8 cellular contexts compared by ENCODE assay signal in the genomic region with DNA sequence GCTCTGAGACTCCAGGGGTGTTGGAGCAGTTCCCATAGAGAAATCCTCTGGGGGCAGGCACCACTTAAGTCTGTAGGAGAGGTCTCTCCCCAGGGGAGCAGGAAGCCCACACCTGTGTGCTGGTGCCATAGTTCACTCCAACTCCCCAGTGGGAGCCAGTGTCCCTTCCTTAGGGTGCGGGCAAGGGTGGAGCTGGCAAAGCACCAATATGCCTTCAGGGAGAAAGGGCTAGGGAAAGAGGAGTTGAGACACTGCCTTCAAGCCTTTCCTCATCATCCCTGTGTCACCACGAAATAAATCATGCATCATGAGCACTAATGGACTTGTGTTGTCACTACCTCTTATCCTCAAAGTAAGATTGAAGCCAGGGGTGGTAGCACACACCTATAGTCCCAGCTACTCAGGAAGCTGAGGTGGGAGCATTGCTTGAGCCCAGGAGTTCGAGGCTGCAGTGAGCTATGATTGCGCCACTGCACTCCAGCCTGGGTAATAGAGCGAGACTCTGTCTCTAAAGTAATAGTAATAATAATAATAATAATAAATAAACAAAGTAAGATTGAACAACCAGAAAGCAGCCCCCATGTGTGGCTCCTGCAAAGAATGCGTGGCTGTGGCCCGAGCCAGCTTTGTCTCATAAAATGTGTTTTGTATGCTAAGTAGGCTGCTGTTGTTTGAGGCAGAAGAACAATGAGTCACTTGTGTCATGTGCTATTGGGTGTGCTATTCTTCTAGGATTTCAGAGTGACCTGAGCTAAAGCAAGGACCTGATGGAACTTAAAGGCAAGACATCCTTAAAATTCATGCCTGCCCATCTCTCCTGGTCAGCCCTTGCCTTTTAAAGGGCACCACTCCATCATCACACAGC. TPM values are rescaled to one million over a fixed set of nuclear protein-coding genes. Genes with fewer than 3 reads are reported as not detected.
A peak's percentile ranks its signal among the peaks of the same experiment; 100 is the strongest.
DNase-seq lines count a peak whose midpoint lies in the region; ATAC-seq, FAIRE-seq and TF ChIP-seq lines count a peak whose summit lies in the region.
"Had no signal": no experiment of that assay in that cellular context is flagged by ENCODE, and none has a peak within 500 bp of the region (broad histone marks: within the 10 kb centered on the region; RNA-seq: fewer than 3 reads in every experiment).

No MANE protein-coding gene starts in this region.

- no peak overlapping the region for H2AFZ ChIP-seq in H1 (ENCODE audit: low read length)

- no peak overlapping the region for H3K23ac ChIP-seq in H1 (ENCODE audit: insufficient read length)

- H3K23me2 ChIP-seq in H1 (ENCODE audit: low read depth, low read length), result no peaks in the 10 kb centered on the region; the same call in 1 of the 2 replicates

- H2BK12ac ChIP-seq in H1 (ENCODE audit: low read depth, low read length), result peak overlapping the region; percentile 96

- POLR2A ChIA-PET in H1 (lab: Charles Lee; ENCODE audit: partially characterized antibody), result interaction anchor here (1.0 to 2.6 kb wide), 5 partner anchors 9 to 64 kb away, joined by 3 to 15 read pairs (median 5); partner anchors contain the start of genes C1orf210, CDC20 and TMEM125

- H2BK5ac ChIP-seq in H1 (ENCODE audit: low read depth, low read length), result peak overlapping the region; percentile 40; the same call in 1 of the 2 replicates

- no peak overlapping the region for H3K9ac ChIP-seq in H1 (replicated peaks in 1 of 4; ENCODE audit: extremely low read depth in 1 of 4, low read depth in 3 of 4, low read length in 3 of 4)

- H3K18ac ChIP-seq in H1 (ENCODE audit: extremely low read depth, low read length), result no peak overlapping the region; the same call in 1 of the 2 replicates

- TF ChIP-seq RAD21 in H1 (IDR thresholded peaks at IDR 0.05 in 1 of 2, conservative IDR thresholded peaks at IDR 0.05 in 1 of 2; ENCODE audit: low read depth in 2 of 2, low read length in 2 of 2), result no peak

- intact Hi-C loops in posterior cingulate gyrus (cut with DNase I), result no loop called here

- CTCF ChIA-PET in H1 (lab: Charles Lee; ENCODE audit: partially characterized antibody), result interaction anchor here (1.0 to 3.1 kb wide), 5 partner anchors 9 to 120 kb away, joined by 3 to 26 read pairs (median 5); partner anchors contain the start of gene C1orf210

- H3K4me3 ChIP-seq in H1 (ENCODE audit: extremely low read depth in 1 of 4, insufficient read depth in 2 of 4, low read depth in 3 of 4, low read length in 4 of 4), result no peak overlapping the region
- H3K4me3 ChIP-seq: GM12878 had no signal

- no peaks in the 10 kb centered on the region for H3K79me2 ChIP-seq in H1 (ENCODE audit: control insufficient read depth in 1 of 2, insufficient read depth in 2 of 2, low read length in 2 of 2)

- no peaks in the 10 kb centered on the region for H3K9me3 ChIP-seq in H1 (ENCODE audit: insufficient read depth in 2 of 2, low read depth in 1 of 2, low read length in 1 of 2)

- no peaks in the 10 kb centered on the region for H3K79me1 ChIP-seq in H1 (ENCODE audit: low read depth, low read length)

- H2BK20ac ChIP-seq in H1 (ENCODE audit: low read length), result peak overlapping the region; percentile 91; the same call in 1 of the 2 replicates

- H4K20me1 ChIP-seq in H1 (replicated peaks in 1 of 2; ENCODE audit: control insufficient read depth in 1 of 2, insufficient read depth in 2 of 2, low read length in 2 of 2), result no peaks in the 10 kb centered on the region

- WGBS in H1 (ENCODE audit: extremely low coverage in 1 of 2, insufficient coverage in 1 of 2, insufficient read length in 1 of 2, insufficient replicate concordance in 2 of 2, low coverage in 1 of 2, low lambda C conversion rate in 2 of 2, missing lambda C conversion rate in 1 of 2), 2 experiments, result 90% methylated on average over 7 of the region's 7 CpGs; no CpG with 5 or more reads in 1 of the 2 experiments

- no peak overlapping the region for H2AK5ac ChIP-seq in H1 (ENCODE audit: low read depth, low read length)

- H2BK120ac ChIP-seq in H1 (replicated peaks; ENCODE audit: low read depth, low read length), result no peak overlapping the region

- H3K4me1 ChIP-seq in H1 (replicated peaks in 1 of 4; ENCODE audit: control insufficient read depth in 3 of 4, insufficient read depth in 4 of 4, low read length in 3 of 4), result peaks cover 0 to 8% (median 4%) of the 10 kb centered on the region in 4 experiments; a peak in 4 of 7 replicates

- no peak for FAIRE-seq in H1 (lab: Jason Lieb, UNC)
- FAIRE-seq: GM12878 had no signal

- H4K5ac ChIP-seq in H1 (ENCODE audit: insufficient read length, low read depth, low read length), result no peak overlapping the region

- no peak overlapping the region for H3K14ac ChIP-seq in H1 (ENCODE audit: insufficient read length)

- ATAC-seq in HG03432 (IDR thresholded peaks at IDR 0.05; ENCODE audit: unreplicated experiment) (no peak), left lobe of liver (no peak)
- ATAC-seq: T-cell had no signal

- TF ChIP-seq CTCF in H1 (IDR thresholded peaks at IDR 0.05; ENCODE audit: control extremely low read depth in 1 of 3, insufficient read depth in 1 of 3, low read depth in 1 of 3, low read length in 3 of 3), result no peak

- H4K91ac ChIP-seq in H1 (replicated peaks; ENCODE audit: insufficient read length, low read length), result peak overlapping the region; percentile 58

- no peak for TF ChIP-seq POLR2A in H1 (IDR thresholded peaks at IDR 0.05; ENCODE audit: control extremely low read depth in 1 of 2, low read depth in 2 of 2, low read length in 2 of 2)

- H2BK15ac ChIP-seq in H1 (ENCODE audit: low read length), result peak overlapping the region; percentile 0; the same call in 1 of the 2 replicates

- no peaks in the 10 kb centered on the region for H3K27me3 ChIP-seq in H1 (replicated peaks in 1 of 4; ENCODE audit: control insufficient read depth in 3 of 4, extremely low read depth in 1 of 4, insufficient read depth in 3 of 4, low read length in 3 of 4)

- H3K36me3 ChIP-seq in H1 (ENCODE audit: control insufficient read depth in 2 of 4, insufficient read depth in 4 of 4, low read length in 3 of 4), result no peaks in the 10 kb centered on the region

- no peak overlapping the region for H3K27ac ChIP-seq in H1 (ENCODE audit: low read depth, low read length)

- no peak overlapping the region for H3K4ac ChIP-seq in H1 (replicated peaks; ENCODE audit: insufficient read length, low read depth, low read length)

- no peak for TF ChIP-seq EP300 in H1 (IDR thresholded peaks at IDR 0.05; ENCODE audit: borderline replicate concordance in 1 of 2, low read depth in 2 of 2, low read length in 2 of 2)

- peak overlapping the region; percentile 7; the same call in 1 of the 2 replicates for H4K8ac ChIP-seq in H1 (ENCODE audit: extremely low read depth, insufficient read depth, low read length)

- H3K56ac ChIP-seq in H1 (replicated peaks; ENCODE audit: insufficient read length, low read depth, low read length), result no peak overlapping the region

- H3K4me2 ChIP-seq in H1 (ENCODE audit: insufficient read depth in 1 of 2, low read depth in 2 of 2, low read length in 2 of 2), result no peak overlapping the region

- DNase-seq in HT1080 (ENCODE audit: low read depth), result peak; percentile 72
- no peak for DNase-seq in H1 (ENCODE audit: low read depth in 1 of 2, low spot score in 2 of 2)
- peak; percentile 27 to 93 (median 60) for DNase-seq in posterior cingulate gyrus
- DNase-seq in NCI-H2107 treated with DMSO at 0.1 percent for 48 hours (lab: John Stamatoyannopoulos, UW; ENCODE audit: unreplicated experiment), result no peak
- DNase-seq in left lobe of liver (ENCODE audit: low spot score), result no peak
- DNase-seq: T-cell had no signal

RNA-seq across cellular contexts. Expression of gene TIE1, which starts 6.7 kb away (rescaled TPM):
- 135 and 139 TPM in 2 replicates for total RNA-seq in HT1080 (2014; rRNA removed; shearing (Covaris generic))
- polyA plus RNA-seq in HT1080 (2015; cell fraction: cytosol; rRNA removed), result 34.9 and 45.3 TPM in 2 replicates
- polyA plus RNA-seq in HT1080 (2015; cell fraction: nucleus; rRNA removed), result 101 and 121 TPM in 2 replicates
- total RNA-seq in H1 (2021; fragmentation: NEBNext Ultra II Directional; extraction: Animal tissue kit (Norgen Biotek cat#: 25700)), result 2.2 and 2.7 TPM in 2 replicates
- polyA plus RNA-seq in H1 (2011; rRNA removed), result 0.74 and 1.5 TPM in 2 replicates
- 1.2 TPM for polyA plus RNA-seq in H1 (2011; cell fraction: cytosol; rRNA removed)
- 3.8 TPM for polyA plus RNA-seq in H1 (2011; cell fraction: nucleus; rRNA removed)
- 1.1 to 1.7 TPM (median 1.6 TPM) in 4 replicates for polyA plus RNA-seq in H1 (2012, experiment 1 of 2)
- 1.4 TPM for polyA plus RNA-seq in H1 (2012, experiment 2 of 2)
- polyA plus RNA-seq in H1 (2013, experiment 1 of 2), result 5.6 TPM
- polyA plus RNA-seq in H1 (2013, experiment 2 of 2), result 4.5 TPM
- 1.7 and 1.9 TPM in 2 replicates for polyA minus RNA-seq in H1 (2011; rRNA and poly(A)+ RNA removed)
- 5.9 TPM for polyA minus RNA-seq in H1 (2011; cell fraction: cytosol; rRNA and poly(A)+ RNA removed)
- polyA minus RNA-seq in H1 (2011; cell fraction: nucleus; rRNA and poly(A)+ RNA removed), result 3.0 TPM
- total RNA-seq in left lobe of liver, result 8.5 TPM

RNA-seq across cellular contexts. Expression of gene C1orf210, which starts 8.7 kb away (rescaled TPM):
- total RNA-seq in HT1080 (2014; rRNA removed; shearing (Covaris generic)), result not detected in 2 replicates
- polyA plus RNA-seq in HT1080 (2015; cell fraction: cytosol; rRNA removed), result not detected in 2 replicates
- 0.33 TPM in 1 of 2 replicates, not detected in the other for polyA plus RNA-seq in HT1080 (2015; cell fraction: nucleus; rRNA removed)
- 10.6 and 12.0 TPM in 2 replicates for total RNA-seq in H1 (2021; fragmentation: NEBNext Ultra II Directional; extraction: Animal tissue kit (Norgen Biotek cat#: 25700))
- polyA plus RNA-seq in H1 (2011; rRNA removed), result 27.9 and 29.9 TPM in 2 replicates
- polyA plus RNA-seq in H1 (2011; cell fraction: cytosol; rRNA removed), result 25.0 TPM
- 10.0 TPM for polyA plus RNA-seq in H1 (2011; cell fraction: nucleus; rRNA removed)
- polyA plus RNA-seq in H1 (2012, experiment 1 of 2), result 10.1 to 12.6 TPM (median 10.7 TPM) in 4 replicates
- polyA plus RNA-seq in H1 (2012, experiment 2 of 2), result 13.0 TPM
- 13.8 TPM for polyA plus RNA-seq in H1 (2013, experiment 1 of 2)
- polyA plus RNA-seq in H1 (2013, experiment 2 of 2), result 16.0 TPM
- 14.1 and 15.4 TPM in 2 replicates for polyA minus RNA-seq in H1 (2011; rRNA and poly(A)+ RNA removed)
- polyA minus RNA-seq in H1 (2011; cell fraction: cytosol; rRNA and poly(A)+ RNA removed), result 5.4 TPM
- 5.0 TPM for polyA minus RNA-seq in H1 (2011; cell fraction: nucleus; rRNA and poly(A)+ RNA removed)
- total RNA-seq in left lobe of liver, result 2.6 TPM
- total RNA-seq: GM12878 had no signal

RNA-seq across cellular contexts. Expression of gene TMEM125, which starts 24.3 kb away (rescaled TPM):
- not detected in 2 replicates for total RNA-seq in HT1080 (2014; rRNA removed; shearing (Covaris generic))
- not detected in 2 replicates for polyA plus RNA-seq in HT1080 (2015; cell fraction: cytosol; rRNA removed)
- polyA plus RNA-seq in HT1080 (2015; cell fraction: nucleus; rRNA removed), result not detected in 2 replicates
- total RNA-seq in H1 (2021; fragmentation: NEBNext Ultra II Directional; extraction: Animal tissue kit (Norgen Biotek cat#: 25700)), result 24.6 and 26.5 TPM in 2 replicates
- polyA plus RNA-seq in H1 (2011; rRNA removed), result 46.7 and 54.2 TPM in 2 replicates
- polyA plus RNA-seq in H1 (2011; cell fraction: cytosol; rRNA removed), result 46.6 TPM
- polyA plus RNA-seq in H1 (2011; cell fraction: nucleus; rRNA removed), result 76.7 TPM
- 14.5 to 42.9 TPM (median 25.8 TPM) in 4 replicates for polyA plus RNA-seq in H1 (2012, experiment 1 of 2)
- polyA plus RNA-seq in H1 (2012, experiment 2 of 2), result 26.3 TPM
- polyA plus RNA-seq in H1 (2013, experiment 1 of 2), result 15.4 TPM
- polyA plus RNA-seq in H1 (2013, experiment 2 of 2), result 16.1 TPM
- polyA minus RNA-seq in H1 (2011; rRNA and poly(A)+ RNA removed), result 22.8 and 31.0 TPM in 2 replicates
- 25.0 TPM for polyA minus RNA-seq in H1 (2011; cell fraction: cytosol; rRNA and poly(A)+ RNA removed)
- polyA minus RNA-seq in H1 (2011; cell fraction: nucleus; rRNA and poly(A)+ RNA removed), result 20.6 TPM
- 0.45 TPM for total RNA-seq in left lobe of liver
- polyA plus RNA-seq: GM12878 had no signal

RNA-seq across cellular contexts. Expression of gene MPL, which starts 43.5 kb away (rescaled TPM):
- not detected in 2 replicates for total RNA-seq in HT1080 (2014; rRNA removed; shearing (Covaris generic))
- not detected in 2 replicates for polyA plus RNA-seq in HT1080 (2015; cell fraction: cytosol; rRNA removed)
- polyA plus RNA-seq in HT1080 (2015; cell fraction: nucleus; rRNA removed), result not detected in 2 replicates
- total RNA-seq in H1 (2021; fragmentation: NEBNext Ultra II Directional; extraction: Animal tissue kit (Norgen Biotek cat#: 25700)), result not detected in 2 replicates
- polyA plus RNA-seq in H1 (2011; rRNA removed), result 0.08 and 0.11 TPM in 2 replicates
- not detected for polyA plus RNA-seq in H1 (2011; cell fraction: cytosol; rRNA removed)
- polyA plus RNA-seq in H1 (2011; cell fraction: nucleus; rRNA removed), result 0.07 TPM
- polyA plus RNA-seq in H1 (2012, experiment 1 of 2), result 0.27 to 0.55 TPM (median 0.43 TPM) in 3 of 4 replicates, not detected in the other
- polyA plus RNA-seq in H1 (2012, experiment 2 of 2), result not detected
- polyA plus RNA-seq in H1 (2013, experiment 1 of 2), result 0.04 TPM
- 0.09 TPM for polyA plus RNA-seq in H1 (2013, experiment 2 of 2)
- 0.15 TPM in 1 of 2 replicates, not detected in the other for polyA minus RNA-seq in H1 (2011; rRNA and poly(A)+ RNA removed)
- not detected for polyA minus RNA-seq in H1 (2011; cell fraction: cytosol; rRNA and poly(A)+ RNA removed)
- polyA minus RNA-seq in H1 (2011; cell fraction: nucleus; rRNA and poly(A)+ RNA removed), result not detected
- total RNA-seq in left lobe of liver, result 0.15 TPM
- total RNA-seq: GM12878 had no signal
- polyA plus RNA-seq: GM12878 had no signal

Comparison
In these comparisons a context has a peak if more than half of its experiments do, and no peak if none do; other contexts are left out.
1. DNase-seq: peak in HT1080 (single experiment) and posterior cingulate gyrus (10 of 10); none in H1 (0 of 2), NCI-H2107 treated with DMSO at 0.1 percent for 48 hours (single experiment) and left lobe of liver (single experiment).
2. RNA of gene TIE1, which starts 6.7 kb away (total RNA-seq): 135 to 139 TPM in HT1080; 8.5 TPM in left lobe of liver (single experiment) and 2.2 to 2.7 TPM in H1; every median in the first group is over 10 times any median in the second.
3. RNA of gene TMEM125, which starts 24.3 kb away (total RNA-seq): 24.6 to 26.5 TPM in H1; 0.45 TPM in left lobe of liver (single experiment) and not detected in HT1080; every median in the first group is over 10 times any median in the second.